8 cellular contexts compared by ENCODE assay signal in the genomic region with DNA sequence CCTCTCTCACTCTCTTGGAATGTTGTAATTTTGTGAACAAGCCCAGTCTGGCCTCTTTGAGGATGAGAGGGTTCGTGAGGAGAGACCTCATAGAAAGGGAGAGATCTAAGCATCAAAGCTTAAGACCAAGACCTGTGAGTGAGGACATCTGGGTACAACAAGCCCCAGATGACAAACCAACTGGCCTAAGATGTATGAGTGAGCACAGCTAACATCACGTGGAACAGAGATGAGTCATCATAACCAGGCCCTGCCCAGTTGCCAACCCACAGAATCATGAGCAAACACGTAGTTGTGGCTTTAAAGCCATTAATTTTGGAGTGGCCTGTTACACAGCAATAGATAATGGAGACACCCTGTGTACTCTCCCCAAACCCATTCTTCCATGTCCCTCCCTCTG.
DNase-seq lines count a peak whose midpoint lies in the region; ATAC-seq and TF ChIP-seq lines count a peak whose summit lies in the region.

No MANE protein-coding gene starts in this region.

- H2AFZ ChIP-seq in MM.1S (ENCODE audit: low read length) = no peak overlapping the region

- peak; percentile 3 for DNase-seq in HFFc6
- peak; percentile 20 for DNase-seq in MM.1S
- DNase-seq in foreskin melanocyte = peak; percentile 17
- no peak for DNase-seq in T-helper 2 cell treated with Interferon-gamma antibody and Interleukin-4, amounts not matched to agents 5 μg/mL and 100 μg/mL, for 36 hours (ENCODE audit: low spot score)
- no peak for DNase-seq in lower lobe of right lung
- no peak for DNase-seq in posterior cingulate gyrus
- no peak for DNase-seq in hepatic stellate cell (ENCODE audit: low spot score)

- TF ChIP-seq CTCF in HFFc6 (IDR thresholded peaks at IDR 0.05) (no peak), MM.1S (IDR thresholded peaks at IDR 0.05; ENCODE audit: low read length) (no peak), lower lobe of right lung (IDR thresholded peaks at IDR 0.05) (no peak)

- no peak overlapping the region for H3K9ac ChIP-seq in MM.1S (ENCODE audit: low read length)

- H3K9me3 ChIP-seq in MM.1S (replicated peaks; ENCODE audit: insufficient read depth, low read length) (no peaks in the 10 kb centered on the region), lower lobe of right lung (peaks cover 4% of the 10 kb centered on the region)

- H3K36me3 ChIP-seq in MM.1S (replicated peaks; ENCODE audit: insufficient read depth, low read length) (no peaks in the 10 kb centered on the region), lower lobe of right lung (no peaks in the 10 kb centered on the region)

- ATAC-seq in GM18505 (IDR thresholded peaks at IDR 0.05; ENCODE audit: unreplicated experiment) = peak; percentile 94
- ATAC-seq in lower lobe of right lung = no peak

- H3K27ac Mint-ChIP-seq in HFFc6 = no peak overlapping the region
- no peak overlapping the region for H3K27ac Mint-ChIP-seq in T-helper 2 cell treated with Interferon-gamma antibody and Interleukin-4, amounts not matched to agents 5 μg/mL and 100 μg/mL, for 36 hours

- no peak overlapping the region for H3K4me3 Mint-ChIP-seq in HFFc6
- no peak overlapping the region for H3K4me3 Mint-ChIP-seq in T-helper 2 cell treated with Interferon-gamma antibody and Interleukin-4, amounts not matched to agents 5 μg/mL and 100 μg/mL, for 36 hours

- H3K36me3 Mint-ChIP-seq in HFFc6 (ENCODE audit: low read depth) = no peaks in the 10 kb centered on the region
- H3K36me3 Mint-ChIP-seq in T-helper 2 cell treated with Interferon-gamma antibody and Interleukin-4, amounts not matched to agents 5 μg/mL and 100 μg/mL, for 36 hours (ENCODE audit: low read depth) = no peaks in the 10 kb centered on the region

- peaks cover 5% of the 10 kb centered on the region for H3K9me3 Mint-ChIP-seq in HFFc6
- H3K9me3 Mint-ChIP-seq in T-helper 2 cell treated with Interferon-gamma antibody and Interleukin-4, amounts not matched to agents 5 μg/mL and 100 μg/mL, for 36 hours = peaks cover 5% of the 10 kb centered on the region

- H4K20me1 ChIP-seq in MM.1S (ENCODE audit: insufficient read depth, low read length) = no peaks in the 10 kb centered on the region

- TF ChIP-seq POLR2A in GM18505 (IDR thresholded peaks at IDR 0.05; ENCODE audit: borderline replicate concordance, extremely low read depth, insufficient read depth, insufficient read length) = no peak

- H3K4me2 ChIP-seq in MM.1S (ENCODE audit: low read depth, low read length) = no peak overlapping the region

- H3K27me3 Mint-ChIP-seq in HFFc6 (ENCODE audit: insufficient read depth) = no peaks in the 10 kb centered on the region; the same call in 1 of the 2 replicates
- no peaks in the 10 kb centered on the region for H3K27me3 Mint-ChIP-seq in T-helper 2 cell treated with Interferon-gamma antibody and Interleukin-4, amounts not matched to agents 5 μg/mL and 100 μg/mL, for 36 hours (ENCODE audit: low read depth)

- H3F3A ChIP-seq in MM.1S (ENCODE audit: insufficient read depth, low read length) = no peaks in the 10 kb centered on the region

- no peaks in the 10 kb centered on the region for H3K27me3 ChIP-seq in MM.1S (replicated peaks; ENCODE audit: insufficient read depth, low read length)
- H3K27me3 ChIP-seq in lower lobe of right lung (ENCODE audit: low read depth) = no peaks in the 10 kb centered on the region

- no peaks in the 10 kb centered on the region for H3K79me2 ChIP-seq in MM.1S (ENCODE audit: low read length)

- intact Hi-C loops in lower lobe of right lung (cut with DNase I) = no loop called here
- intact Hi-C loops in posterior cingulate gyrus (cut with DNase I) = no loop called here

- H3K27ac ChIP-seq in MM.1S (ENCODE audit: low read length) (no peak overlapping the region), lower lobe of right lung (no peak overlapping the region)

- H3K9me2 ChIP-seq in MM.1S (replicated peaks; ENCODE audit: insufficient read depth, low read length) = no peaks in the 10 kb centered on the region

- H3K4me1 Mint-ChIP-seq in HFFc6 (ENCODE audit: low read depth) = no peaks in the 10 kb centered on the region
- H3K4me1 Mint-ChIP-seq in T-helper 2 cell treated with Interferon-gamma antibody and Interleukin-4, amounts not matched to agents 5 μg/mL and 100 μg/mL, for 36 hours (ENCODE audit: low read depth) = no peaks in the 10 kb centered on the region

- H3K4me1 ChIP-seq in MM.1S (ENCODE audit: low read length) (no peaks in the 10 kb centered on the region), lower lobe of right lung (no peaks in the 10 kb centered on the region)

- no peak overlapping the region for H3K4me3 ChIP-seq in MM.1S (ENCODE audit: low read length)
- no peak overlapping the region for H3K4me3 ChIP-seq in lower lobe of right lung

Comparison
In these comparisons a context has a peak if more than half of its experiments do, and no peak if none do; other contexts are left out.
1. DNase-seq: peak in HFFc6 (single experiment), MM.1S (single experiment) and foreskin melanocyte (single experiment); none in T-helper 2 cell treated with Interferon-gamma antibody and Interleukin-4, amounts not matched to agents 5 μg/mL and 100 μg/mL, for 36 hours (single experiment), lower lobe of right lung (single experiment), posterior cingulate gyrus (0 of 10) and hepatic stellate cell (single experiment).